In genomic region chr17:43365356-43365755, GRCh38 we compare ENCODE assay signal across 18 cellular contexts. TPM values are rescaled to one million over a fixed set of nuclear protein-coding genes. Genes with fewer than 3 reads are reported as not detected.
DNase-seq lines count a peak whose midpoint lies in the region; ATAC-seq and TF ChIP-seq lines count a peak whose summit lies in the region.
"Had no signal": no experiment of that assay in that cellular context is flagged by ENCODE, and none has a peak within 500 bp of the region (broad histone marks: within the 10 kb centered on the region; RNA-seq: fewer than 3 reads in every experiment).

No MANE protein-coding gene starts in this region.

- no peak for ATAC-seq in natural killer cell
- no peak for ATAC-seq in natural killer cell treated with Interleukin-12 subunit alpha and Interleukin-12 subunit beta and Interleukin-15 and Interleukin-18, amount 100 ng/mL, for 72 hours
- no peak for ATAC-seq in T-cell (replicated peaks in 1 of 4)
- no peak for ATAC-seq in GM21786 (IDR thresholded peaks at IDR 0.05; ENCODE audit: unreplicated experiment)
- ATAC-seq: gastroesophageal sphincter had no signal

- intact Hi-C loops in natural killer cell (cut with micrococcal nuclease), result loop anchor here (10.0 kb wide), 2 partner anchors 341 to 1859 kb away; partner anchors contain the start of genes FMNL1, RND2 and VAT1

- CTCF ChIA-PET in T-cell (lab: Charles Lee), result no interaction called here

- POLR2A ChIA-PET in T-cell (lab: Charles Lee), result no interaction called here

- DNase-seq in natural killer cell (no peak), T-cell (no peak), epithelial cell of proximal tubule (ENCODE audit: low read depth) (no peak), hypothalamus (lab: John Stamatoyannopoulos, UW) (no peak), A172 (ENCODE audit: low spot score) (no peak)
- no peak for DNase-seq in natural killer cell treated with Interleukin-12 subunit alpha and Interleukin-12 subunit beta and Interleukin-15 and Interleukin-18, amount 100 ng/mL, for 72 hours (ENCODE audit: low spot score)
- DNase-seq in activated CD8-positive, alpha-beta memory T cell treated with anti-CD3 and anti-CD28 coated beads for 24 hours, result no peak
- DNase-seq: dorsolateral prefrontal cortex; GF-D8; IMR-90; kidney glomerular epithelial cell; NCI-H146; NCI-H524 treated with DMSO at 0.1 percent for 48 hours; stimulated activated CD4-positive, alpha-beta T cell treated with anti-CD3 and anti-CD28 coated beads, Interleukin-4, amount 100 ng/mL, for 24 hours; stimulated activated naive CD4-positive, alpha-beta T cell had no signal

- TF ChIP-seq CTCF in natural killer cell (IDR thresholded peaks at IDR 0.05) (no peak), epithelial cell of proximal tubule (conservative IDR thresholded peaks at IDR 0.05; ENCODE audit: low read depth, low read length) (peak; percentile 24)

- H3K27ac Mint-ChIP-seq in natural killer cell, result peak overlapping the region; percentile 45 to 79
- H3K27ac Mint-ChIP-seq in natural killer cell treated with Interleukin-12 subunit alpha and Interleukin-12 subunit beta and Interleukin-15 and Interleukin-18, amount 100 ng/mL, for 72 hours, result no peak overlapping the region
- peak overlapping the region; percentile 25 to 58 for H3K27ac Mint-ChIP-seq in T-cell

- H3K27me3 Mint-ChIP-seq in natural killer cell (ENCODE audit: low read depth in 2 of 2) (no peaks in the 10 kb centered on the region), T-cell (peaks cover 0 to 4% of the 10 kb centered on the region in 2 donors)
- no peaks in the 10 kb centered on the region for H3K27me3 Mint-ChIP-seq in natural killer cell treated with Interleukin-12 subunit alpha and Interleukin-12 subunit beta and Interleukin-15 and Interleukin-18, amount 100 ng/mL, for 72 hours

- no peaks in the 10 kb centered on the region for H3K36me3 Mint-ChIP-seq in natural killer cell
- no peaks in the 10 kb centered on the region for H3K36me3 Mint-ChIP-seq in natural killer cell treated with Interleukin-12 subunit alpha and Interleukin-12 subunit beta and Interleukin-15 and Interleukin-18, amount 100 ng/mL, for 72 hours
- no peaks in the 10 kb centered on the region for H3K36me3 Mint-ChIP-seq in T-cell

- H3K9me3 Mint-ChIP-seq in natural killer cell, result no peaks in the 10 kb centered on the region
- no peaks in the 10 kb centered on the region for H3K9me3 Mint-ChIP-seq in natural killer cell treated with Interleukin-12 subunit alpha and Interleukin-12 subunit beta and Interleukin-15 and Interleukin-18, amount 100 ng/mL, for 72 hours
- H3K9me3 Mint-ChIP-seq in T-cell, result no peaks in the 10 kb centered on the region

- H3K4me3 Mint-ChIP-seq in natural killer cell (peak overlapping the region; percentile 32), T-cell (no peak overlapping the region)
- no peak overlapping the region for H3K4me3 Mint-ChIP-seq in natural killer cell treated with Interleukin-12 subunit alpha and Interleukin-12 subunit beta and Interleukin-15 and Interleukin-18, amount 100 ng/mL, for 72 hours

- H3K4me3 ChIP-seq in epithelial cell of proximal tubule (ENCODE audit: low read depth, low read length), result no peak overlapping the region
- H3K4me3 ChIP-seq: dorsolateral prefrontal cortex, gastroesophageal sphincter, right atrium auricular region had no signal

- H3K4me1 Mint-ChIP-seq in natural killer cell (peaks cover 43 to 48% of the 10 kb centered on the region in 2 donors), T-cell (peaks cover 36 to 68% (median 52%) of the 10 kb centered on the region in 3 donors)
- H3K4me1 Mint-ChIP-seq in natural killer cell treated with Interleukin-12 subunit alpha and Interleukin-12 subunit beta and Interleukin-15 and Interleukin-18, amount 100 ng/mL, for 72 hours (ENCODE audit: low read depth in 2 of 2), result peaks cover 29 to 40% of the 10 kb centered on the region in 2 donors

RNA-seq across cellular contexts. Expression of gene ARL4D, which starts 33.4 kb away (rescaled TPM):
- 1 to 10 TPM; 4.1 to 6.9 (median 5.3) TPM for total RNA-seq in natural killer cell
- total RNA-seq in natural killer cell treated with Interleukin-12 subunit alpha and Interleukin-12 subunit beta and Interleukin-15 and Interleukin-18, amount 100 ng/mL, for 72 hours, result 1 to 10 TPM; 1.5 to 1.7 TPM
- total RNA-seq in T-cell, result 1 to 10 TPM; 1.3 to 2.9 (median 2.4) TPM
- total RNA-seq in epithelial cell of proximal tubule, result 4.6 and 5.8 TPM in 2 replicates
- 7.1 and 9.8 TPM in 2 replicates for total RNA-seq in A172 (2014; rRNA removed; shearing (Covaris generic))

Comparison
In these comparisons a context has a peak if more than half of its experiments do, and no peak if none do; other contexts are left out.
1. H3K27ac Mint-ChIP-seq: peak in natural killer cell (2 of 2) and T-cell (2 of 2); none in natural killer cell treated with Interleukin-12 subunit alpha and Interleukin-12 subunit beta and Interleukin-15 and Interleukin-18, amount 100 ng/mL, for 72 hours (0 of 2).